34 cellular contexts compared by ENCODE assay signal in genomic region chr20:33936651-33937050, GRCh38.
"Had no signal": no experiment of that assay in that cellular context is flagged by ENCODE, and none has a peak within 500 bp of the region (broad histone marks: within the 10 kb centered on the region; RNA-seq: fewer than 3 reads in every experiment).

No MANE protein-coding gene starts in this region.

- ATAC-seq: activated naive CD4-positive, alpha-beta T cell treated with anti-CD3 and anti-CD28 coated beads, Interleukin-2, amount 50 U/mL, for 72 hours; activated naive CD8-positive, alpha-beta T cell treated with anti-CD3 and anti-CD28 coated beads, Interleukin-2, amount 50 U/mL, for 24 hours; activated T-cell treated with anti-CD3 and anti-CD28 coated beads, Interleukin-2, amount 50 U/mL, for 4 hours; activated T-cell treated with anti-CD3 and anti-CD28 coated beads, Interleukin-2, amount 50 U/mL, for 72 hours; activated T-helper 17 cell treated with anti-CD3 and anti-CD28 coated beads, Interleukin-2, amount 50 U/mL, for 72 hours; body of pancreas had no signal

- H3K36me3 ChIP-seq: adrenal gland, ascending aorta, brain microvascular endothelial cell, breast epithelium, cardiac muscle cell had no signal

- H3K9me3 ChIP-seq: adrenal gland, ascending aorta, body of pancreas, breast epithelium had no signal

- H3K4me3 ChIP-seq: adrenal gland, ascending aorta, body of pancreas, breast epithelium, cardiac muscle cell had no signal

- FAIRE-seq: astrocyte, bronchial epithelial cell had no signal

- H3K27me3 ChIP-seq: adrenal gland, ascending aorta, body of pancreas, brain microvascular endothelial cell, breast epithelium, cardiac muscle cell had no signal

- H3K4me1 ChIP-seq: adrenal gland, ascending aorta, breast epithelium had no signal

- DNase-seq: activated effector memory CD4-positive, alpha-beta T cell treated with anti-CD3 and anti-CD28 coated beads, Interleukin-2, amount 50 U/mL, for 16 hours; activated effector memory CD4-positive, alpha-beta T cell treated with Interleukin-2 at 50 U/mL for 16 hours; activated gamma-delta T cell; activated gamma-delta T cell treated with Interleukin-2 at 50 U/mL for 16 hours; activated naive CD4-positive, alpha-beta T cell; activated naive CD4-positive, alpha-beta T cell treated with anti-CD3 and anti-CD28 coated beads for 36 hours; activated naive CD4-positive, alpha-beta T cell treated with anti-CD3 and anti-CD28 coated beads, Interleukin-2, amount 10 ng/mL, durations not matched to agents 7 days and 5 days; activated naive CD4-positive, alpha-beta T cell treated with anti-CD3 and anti-CD28 coated beads, Interleukin-2, amount 50 U/mL, for 16 hours; activated naive CD4-positive, alpha-beta T cell treated with Interleukin-2 at 50 U/mL for 16 hours; activated naive CD8-positive, alpha-beta T cell treated with anti-CD3 and anti-CD28 coated beads for 36 hours; activated naive CD8-positive, alpha-beta T cell treated with anti-CD3 and anti-CD28 coated beads, Interleukin-2, amount 10 ng/mL, durations not matched to agents 7 days and 5 days; activated naive CD8-positive, alpha-beta T cell treated with anti-CD3 and anti-CD28 coated beads, Interleukin-2, amount 50 U/mL, for 24 hours; activated T-cell treated with anti-CD3 and anti-CD28 coated beads, Interleukin-2, amount 50 U/mL, for 1 hour; activated T-cell treated with anti-CD3 and anti-CD28 coated beads, Interleukin-2, amount 50 U/mL, for 24 hours; activated T-cell treated with anti-CD3 and anti-CD28 coated beads, Interleukin-2, amount 50 U/mL, for 4 hours; activated T-cell treated with anti-CD3 and anti-CD28 coated beads, Interleukin-2, amount 50 U/mL, for 48 hours; activated T-cell treated with anti-CD3 and anti-CD28 coated beads, Interleukin-2, amount 50 U/mL, for 72 hours; adrenal gland; amniotic stem cell; amygdala; anterior cingulate cortex; aorta; body of pancreas; brain microvascular endothelial cell; caudate nucleus; central memory CD4-positive, alpha-beta T cell; cerebellar nuclear complex had no signal

- H3K27ac ChIP-seq: adrenal gland, ascending aorta, body of pancreas, brain microvascular endothelial cell, breast epithelium, cardiac muscle cell had no signal
